4 cellular contexts compared by ENCODE assay signal in genomic region chr14:100207588-100207987, GRCh38. TPM values are rescaled to one million over a fixed set of nuclear protein-coding genes. Genes with fewer than 3 reads are reported as not detected.
"Had no signal": no experiment of that assay in that cellular context is flagged by ENCODE, and none has a peak within 500 bp of the region (broad histone marks: within the 10 kb centered on the region; RNA-seq: fewer than 3 reads in every experiment).

No MANE protein-coding gene starts in this region.

RNA-seq across cellular contexts. Expression of gene DEGS2, which starts 48.1 kb away (rescaled TPM):
- total RNA-seq: HFFc6, HT1080, IMR-90 had no signal
- polyA plus RNA-seq: GM23248, IMR-90 had no signal
